In the genomic region with DNA sequence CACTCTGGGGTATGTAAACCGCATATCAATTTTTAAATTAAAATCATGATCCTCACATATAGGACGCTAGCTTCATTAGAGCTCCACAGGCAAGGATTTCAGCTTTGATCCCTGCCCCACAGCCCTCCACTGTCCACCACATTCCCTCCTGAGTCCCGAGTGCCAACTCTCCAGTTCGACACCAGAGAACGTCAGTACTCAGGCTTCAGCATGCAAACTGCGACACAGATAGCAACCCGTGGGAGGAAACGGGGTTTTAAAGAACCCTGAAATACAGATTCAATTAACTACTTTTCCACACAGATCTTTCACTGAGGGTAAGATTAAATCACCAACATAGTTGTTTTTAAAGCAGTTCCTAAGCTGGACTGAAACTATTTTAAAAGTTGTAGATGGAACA, we compare ENCODE assay signal across 1 cellular context.
TF ChIP-seq lines count a peak whose summit lies in the region.

No MANE protein-coding gene starts in this region.

TF ChIP-seq in H1, 55 proteins besides CTCF, POLR2A, EP300 and RAD21:
- TF ChIP-seq SIN3A (conservative IDR thresholded peaks at IDR 0.05 in 1 of 2, IDR thresholded peaks at IDR 0.05 in 1 of 2; ENCODE audit: low read depth in 1 of 2, low read length in 2 of 2), result no peak
- no peak for TF ChIP-seq PHF8 (conservative IDR thresholded peaks at IDR 0.05; ENCODE audit: low read depth, low read length)
- TF ChIP-seq, protein P1, sequence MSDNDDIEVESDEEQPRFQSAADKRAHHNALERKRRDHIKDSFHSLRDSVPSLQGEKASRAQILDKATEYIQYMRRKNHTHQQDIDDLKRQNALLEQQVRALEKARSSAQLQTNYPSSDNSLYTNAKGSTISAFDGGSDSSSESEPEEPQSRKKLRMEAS (IDR thresholded peaks at IDR 0.05), result no peak
- no peak for TF ChIP-seq JUND (IDR thresholded peaks at IDR 0.05; ENCODE audit: low read length)
- TF ChIP-seq TAF1 (IDR thresholded peaks at IDR 0.05; ENCODE audit: low read depth, low read length), result no peak
- TF ChIP-seq, protein P2, sequence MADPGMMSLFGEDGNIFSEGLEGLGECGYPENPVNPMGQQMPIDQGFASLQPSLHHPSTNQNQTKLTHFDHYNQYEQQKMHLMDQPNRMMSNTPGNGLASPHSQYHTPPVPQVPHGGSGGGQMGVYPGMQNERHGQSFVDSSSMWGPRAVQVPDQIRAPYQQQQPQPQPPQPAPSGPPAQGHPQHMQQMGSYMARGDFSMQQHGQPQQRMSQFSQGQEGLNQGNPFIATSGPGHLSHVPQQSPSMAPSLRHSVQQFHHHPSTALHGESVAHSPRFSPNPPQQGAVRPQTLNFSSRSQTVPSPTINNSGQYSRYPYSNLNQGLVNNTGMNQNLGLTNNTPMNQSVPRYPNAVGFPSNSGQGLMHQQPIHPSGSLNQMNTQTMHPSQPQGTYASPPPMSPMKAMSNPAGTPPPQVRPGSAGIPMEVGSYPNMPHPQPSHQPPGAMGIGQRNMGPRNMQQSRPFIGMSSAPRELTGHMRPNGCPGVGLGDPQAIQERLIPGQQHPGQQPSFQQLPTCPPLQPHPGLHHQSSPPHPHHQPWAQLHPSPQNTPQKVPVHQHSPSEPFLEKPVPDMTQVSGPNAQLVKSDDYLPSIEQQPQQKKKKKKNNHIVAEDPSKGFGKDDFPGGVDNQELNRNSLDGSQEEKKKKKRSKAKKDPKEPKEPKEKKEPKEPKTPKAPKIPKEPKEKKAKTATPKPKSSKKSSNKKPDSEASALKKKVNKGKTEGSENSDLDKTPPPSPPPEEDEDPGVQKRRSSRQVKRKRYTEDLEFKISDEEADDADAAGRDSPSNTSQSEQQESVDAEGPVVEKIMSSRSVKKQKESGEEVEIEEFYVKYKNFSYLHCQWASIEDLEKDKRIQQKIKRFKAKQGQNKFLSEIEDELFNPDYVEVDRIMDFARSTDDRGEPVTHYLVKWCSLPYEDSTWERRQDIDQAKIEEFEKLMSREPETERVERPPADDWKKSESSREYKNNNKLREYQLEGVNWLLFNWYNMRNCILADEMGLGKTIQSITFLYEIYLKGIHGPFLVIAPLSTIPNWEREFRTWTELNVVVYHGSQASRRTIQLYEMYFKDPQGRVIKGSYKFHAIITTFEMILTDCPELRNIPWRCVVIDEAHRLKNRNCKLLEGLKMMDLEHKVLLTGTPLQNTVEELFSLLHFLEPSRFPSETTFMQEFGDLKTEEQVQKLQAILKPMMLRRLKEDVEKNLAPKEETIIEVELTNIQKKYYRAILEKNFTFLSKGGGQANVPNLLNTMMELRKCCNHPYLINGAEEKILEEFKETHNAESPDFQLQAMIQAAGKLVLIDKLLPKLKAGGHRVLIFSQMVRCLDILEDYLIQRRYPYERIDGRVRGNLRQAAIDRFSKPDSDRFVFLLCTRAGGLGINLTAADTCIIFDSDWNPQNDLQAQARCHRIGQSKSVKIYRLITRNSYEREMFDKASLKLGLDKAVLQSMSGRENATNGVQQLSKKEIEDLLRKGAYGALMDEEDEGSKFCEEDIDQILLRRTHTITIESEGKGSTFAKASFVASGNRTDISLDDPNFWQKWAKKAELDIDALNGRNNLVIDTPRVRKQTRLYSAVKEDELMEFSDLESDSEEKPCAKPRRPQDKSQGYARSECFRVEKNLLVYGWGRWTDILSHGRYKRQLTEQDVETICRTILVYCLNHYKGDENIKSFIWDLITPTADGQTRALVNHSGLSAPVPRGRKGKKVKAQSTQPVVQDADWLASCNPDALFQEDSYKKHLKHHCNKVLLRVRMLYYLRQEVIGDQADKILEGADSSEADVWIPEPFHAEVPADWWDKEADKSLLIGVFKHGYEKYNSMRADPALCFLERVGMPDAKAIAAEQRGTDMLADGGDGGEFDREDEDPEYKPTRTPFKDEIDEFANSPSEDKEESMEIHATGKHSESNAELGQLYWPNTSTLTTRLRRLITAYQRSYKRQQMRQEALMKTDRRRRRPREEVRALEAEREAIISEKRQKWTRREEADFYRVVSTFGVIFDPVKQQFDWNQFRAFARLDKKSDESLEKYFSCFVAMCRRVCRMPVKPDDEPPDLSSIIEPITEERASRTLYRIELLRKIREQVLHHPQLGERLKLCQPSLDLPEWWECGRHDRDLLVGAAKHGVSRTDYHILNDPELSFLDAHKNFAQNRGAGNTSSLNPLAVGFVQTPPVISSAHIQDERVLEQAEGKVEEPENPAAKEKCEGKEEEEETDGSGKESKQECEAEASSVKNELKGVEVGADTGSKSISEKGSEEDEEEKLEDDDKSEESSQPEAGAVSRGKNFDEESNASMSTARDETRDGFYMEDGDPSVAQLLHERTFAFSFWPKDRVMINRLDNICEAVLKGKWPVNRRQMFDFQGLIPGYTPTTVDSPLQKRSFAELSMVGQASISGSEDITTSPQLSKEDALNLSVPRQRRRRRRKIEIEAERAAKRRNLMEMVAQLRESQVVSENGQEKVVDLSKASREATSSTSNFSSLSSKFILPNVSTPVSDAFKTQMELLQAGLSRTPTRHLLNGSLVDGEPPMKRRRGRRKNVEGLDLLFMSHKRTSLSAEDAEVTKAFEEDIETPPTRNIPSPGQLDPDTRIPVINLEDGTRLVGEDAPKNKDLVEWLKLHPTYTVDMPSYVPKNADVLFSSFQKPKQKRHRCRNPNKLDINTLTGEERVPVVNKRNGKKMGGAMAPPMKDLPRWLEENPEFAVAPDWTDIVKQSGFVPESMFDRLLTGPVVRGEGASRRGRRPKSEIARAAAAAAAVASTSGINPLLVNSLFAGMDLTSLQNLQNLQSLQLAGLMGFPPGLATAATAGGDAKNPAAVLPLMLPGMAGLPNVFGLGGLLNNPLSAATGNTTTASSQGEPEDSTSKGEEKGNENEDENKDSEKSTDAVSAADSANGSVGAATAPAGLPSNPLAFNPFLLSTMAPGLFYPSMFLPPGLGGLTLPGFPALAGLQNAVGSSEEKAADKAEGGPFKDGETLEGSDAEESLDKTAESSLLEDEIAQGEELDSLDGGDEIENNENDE (IDR thresholded peaks at IDR 0.05; ENCODE audit: insufficient replicate concordance, low read length), result no peak
- TF ChIP-seq SIX5 (IDR thresholded peaks at IDR 0.05; ENCODE audit: low read depth, low read length), result no peak
- TF ChIP-seq MAFK (IDR thresholded peaks at IDR 0.05; ENCODE audit: low read depth, low read length), result no peak
- TF ChIP-seq FOSL1 (IDR thresholded peaks at IDR 0.05; ENCODE audit: insufficient read depth, low read depth, low read length), result no peak
- no peak for TF ChIP-seq SIRT6 (IDR thresholded peaks at IDR 0.05; ENCODE audit: low read length)
- TF ChIP-seq TBP (IDR thresholded peaks at IDR 0.05; ENCODE audit: low read depth, low read length), result no peak
- TF ChIP-seq HDAC2 (IDR thresholded peaks at IDR 0.05; ENCODE audit: borderline replicate concordance in 1 of 2, low read depth in 2 of 2, low read length in 2 of 2), result no peak
- no peak for TF ChIP-seq TEAD4 (IDR thresholded peaks at IDR 0.05; ENCODE audit: low read depth, low read length)
- TF ChIP-seq CTBP2 (IDR thresholded peaks at IDR 0.05; ENCODE audit: borderline replicate concordance, insufficient read depth, insufficient read length, low read length), result no peak
- TF ChIP-seq, protein P3, sequence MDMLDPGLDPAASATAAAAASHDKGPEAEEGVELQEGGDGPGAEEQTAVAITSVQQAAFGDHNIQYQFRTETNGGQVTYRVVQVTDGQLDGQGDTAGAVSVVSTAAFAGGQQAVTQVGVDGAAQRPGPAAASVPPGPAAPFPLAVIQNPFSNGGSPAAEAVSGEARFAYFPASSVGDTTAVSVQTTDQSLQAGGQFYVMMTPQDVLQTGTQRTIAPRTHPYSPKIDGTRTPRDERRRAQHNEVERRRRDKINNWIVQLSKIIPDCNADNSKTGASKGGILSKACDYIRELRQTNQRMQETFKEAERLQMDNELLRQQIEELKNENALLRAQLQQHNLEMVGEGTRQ (IDR thresholded peaks at IDR 0.05; ENCODE audit: low read length), result no peak
- TF ChIP-seq BACH1 (IDR thresholded peaks at IDR 0.05; ENCODE audit: low read length), result no peak
